ENCODE assay signal across 8 cellular contexts in genomic region chr18:3652380-3653262, GRCh38.
DNase-seq lines count a peak whose midpoint lies in the region; ATAC-seq and TF ChIP-seq lines count a peak whose summit lies in the region.

No MANE protein-coding gene starts in this region.

- H3K4me3 Mint-ChIP-seq in T-helper 2 cell treated with Interferon-gamma antibody and Interleukin-4, amounts not matched to agents 5 μg/mL and 100 μg/mL, for 36 hours, result no peak overlapping the region

- ATAC-seq in stimulated activated naive CD8-positive, alpha-beta T cell treated with anti-CD3 and anti-CD28 coated beads, Interleukin-15, Interleukin-2, amounts not matched to agents 100 U/mL and 50 U/mL, for 24 hours, result peak; percentile 97
- ATAC-seq in GM21786 (IDR thresholded peaks at IDR 0.05; ENCODE audit: unreplicated experiment), result no peak

- no peaks in the 10 kb centered on the region for H3K9me3 ChIP-seq in mesodermal cell (ENCODE audit: control insufficient read depth, low read length)
- no peaks in the 10 kb centered on the region for H3K9me3 ChIP-seq in spleen

- H3K4me3 ChIP-seq in mesodermal cell (ENCODE audit: extremely low read depth, insufficient read depth, low read length, poor library complexity, severe bottlenecking), result peak overlapping the region; percentile 21
- no peak overlapping the region for H3K4me3 ChIP-seq in spleen

- H3K27ac Mint-ChIP-seq in T-helper 2 cell treated with Interferon-gamma antibody and Interleukin-4, amounts not matched to agents 5 μg/mL and 100 μg/mL, for 36 hours, result no peak overlapping the region

- H3K36me3 ChIP-seq in mesodermal cell (ENCODE audit: control insufficient read depth, insufficient read depth, low read length) (no peaks in the 10 kb centered on the region), spleen (no peaks in the 10 kb centered on the region)

- H3K4me1 ChIP-seq in mesodermal cell (ENCODE audit: control insufficient read depth, insufficient read depth, low read length, poor library complexity, severe bottlenecking) (peaks cover 53% of the 10 kb centered on the region), spleen (peaks cover 0 to 34% (median 3%) of the 10 kb centered on the region in 6 donors)

- no peaks in the 10 kb centered on the region for H3K9me3 Mint-ChIP-seq in T-helper 2 cell treated with Interferon-gamma antibody and Interleukin-4, amounts not matched to agents 5 μg/mL and 100 μg/mL, for 36 hours

- peak overlapping the region; percentile 98 for H3K27ac ChIP-seq in mesodermal cell (ENCODE audit: low read depth, low read length, severe bottlenecking)
- peak overlapping the region in 1 of 8 donors; percentile 35 for H3K27ac ChIP-seq in spleen

- H3K4me1 Mint-ChIP-seq in T-helper 2 cell treated with Interferon-gamma antibody and Interleukin-4, amounts not matched to agents 5 μg/mL and 100 μg/mL, for 36 hours (ENCODE audit: low read depth), result peaks cover 44% of the 10 kb centered on the region

- 56 to 69% methylated on average over 6 to 11 of the region's 13 CpGs for WGBS in mesodermal cell (ENCODE audit: insufficient coverage in 2 of 2), 2 experiments
- 71 to 79% (median 77%) methylated on average over 13 of the region's 13 CpGs for WGBS in spleen, 5 donors

- TF ChIP-seq CTCF in spleen (IDR thresholded peaks at IDR 0.05 in 8 of 11, conservative IDR thresholded peaks at IDR 0.05 in 3 of 11), result no peak

- DNase-seq in activated CD4-positive, alpha-beta T cell treated with anti-CD3 and anti-CD28 coated beads for 1 hour, result peak; percentile 11
- DNase-seq in activated CD4-positive, alpha-beta T cell treated with anti-CD3 and anti-CD28 coated beads, Interleukin-2, amount 50 U/mL, for 1 hour, result no peak
- DNase-seq in T-helper 2 cell treated with Interferon-gamma antibody and Interleukin-4, amounts not matched to agents 5 μg/mL and 100 μg/mL, for 36 hours (ENCODE audit: low spot score), result peak; percentile 87
- DNase-seq in cerebellar cortex (ENCODE audit: low spot score), result peak; percentile 88
- DNase-seq in stimulated activated naive CD8-positive, alpha-beta T cell treated with anti-CD3 and anti-CD28 coated beads, Interleukin-15, Interleukin-2, amounts not matched to agents 100 U/mL and 50 U/mL, for 24 hours, result peak; percentile 82
- DNase-seq in spleen, result no peak

- H3K27me3 ChIP-seq in spleen (replicated peaks in 1 of 7), result no peaks in the 10 kb centered on the region

- no peaks in the 10 kb centered on the region for H3K36me3 Mint-ChIP-seq in T-helper 2 cell treated with Interferon-gamma antibody and Interleukin-4, amounts not matched to agents 5 μg/mL and 100 μg/mL, for 36 hours (ENCODE audit: low read depth)

- intact Hi-C loops in spleen (cut with DNase I; ENCODE audit: low total_unique reads), result no loop called here

- H3K27me3 Mint-ChIP-seq in T-helper 2 cell treated with Interferon-gamma antibody and Interleukin-4, amounts not matched to agents 5 μg/mL and 100 μg/mL, for 36 hours (ENCODE audit: low read depth), result no peaks in the 10 kb centered on the region

- TF ChIP-seq POLR2A in spleen (IDR thresholded peaks at IDR 0.05), result no peak

Comparison
In these comparisons a context has a peak if more than half of its experiments do, and no peak if none do; other contexts are left out.
1. DNase-seq: peak in activated CD4-positive, alpha-beta T cell treated with anti-CD3 and anti-CD28 coated beads for 1 hour (single experiment), T-helper 2 cell treated with Interferon-gamma antibody and Interleukin-4, amounts not matched to agents 5 μg/mL and 100 μg/mL, for 36 hours (single experiment), cerebellar cortex (single experiment) and stimulated activated naive CD8-positive, alpha-beta T cell treated with anti-CD3 and anti-CD28 coated beads, Interleukin-15, Interleukin-2, amounts not matched to agents 100 U/mL and 50 U/mL, for 24 hours (single experiment); none in activated CD4-positive, alpha-beta T cell treated with anti-CD3 and anti-CD28 coated beads, Interleukin-2, amount 50 U/mL, for 1 hour (single experiment) and spleen (single experiment).